15 cellular contexts compared by ENCODE assay signal in genomic region chr6:20467437-20467836, GRCh38.
DNase-seq lines count a peak whose midpoint lies in the region; ATAC-seq lines count a peak whose summit lies in the region.
"Had no signal": no experiment of that assay in that cellular context is flagged by ENCODE, and none has a peak within 500 bp of the region (broad histone marks: within the 10 kb centered on the region; RNA-seq: fewer than 3 reads in every experiment).

No MANE protein-coding gene starts in this region.

- DNase-seq in NCI-H2227 treated with DMSO at 0.1 percent for 48 hours (lab: John Stamatoyannopoulos, UW) (no peak), left lobe of liver (ENCODE audit: low spot score) (no peak)
- no peak for DNase-seq in stimulated activated CD4-positive, alpha-beta T cell treated with anti-CD3 and anti-CD28 coated beads, Interleukin-15, amount 100 ng/mL, for 24 hours
- DNase-seq: activated B cell treated with CpG ODN at 0.5 μM for 24 hours; activated gamma-delta T cell treated with Interleukin-2 at 50 U/mL for 16 hours; HFFc6; islet precursor cell; naive thymus-derived CD4-positive, alpha-beta T cell; NCI-H446 treated with DMSO at 0.1 percent for 48 hours; stimulated activated naive CD4-positive, alpha-beta T cell treated with Interleukin-2 at 50 U/mL for 16 hours had no signal

- peak; percentile 58 for ATAC-seq in GM18508 (IDR thresholded peaks at IDR 0.05; ENCODE audit: insufficient read depth, unreplicated experiment)
- peak; percentile 51 for ATAC-seq in GM19468 (IDR thresholded peaks at IDR 0.05; ENCODE audit: extremely low read depth, unreplicated experiment)
- peak; percentile 53 for ATAC-seq in HG02938 (IDR thresholded peaks at IDR 0.05; ENCODE audit: unreplicated experiment)
- no peak for ATAC-seq in left lobe of liver
- no peak for ATAC-seq in GM21737 (IDR thresholded peaks at IDR 0.05; ENCODE audit: unreplicated experiment)
- ATAC-seq: naive thymus-derived CD4-positive, alpha-beta T cell had no signal

- H3K9me3 ChIP-seq in KOPT-K1 (ENCODE audit: insufficient read depth, low read length, poor library complexity, severe bottlenecking): no peaks in the 10 kb centered on the region

- H3K27ac ChIP-seq in KOPT-K1 (ENCODE audit: low read depth, low read length, poor library complexity, severe bottlenecking): peak overlapping the region; percentile 55

- H3K36me3 ChIP-seq in KOPT-K1 (ENCODE audit: insufficient read depth, low read length): peaks cover 50% of the 10 kb centered on the region

Comparison
In these comparisons a context has a peak if more than half of its experiments do, and no peak if none do; other contexts are left out.
1. ATAC-seq: peak in GM18508 (single experiment), GM19468 (single experiment) and HG02938 (single experiment); none in left lobe of liver (single experiment) and GM21737 (single experiment).